In the genomic region with DNA sequence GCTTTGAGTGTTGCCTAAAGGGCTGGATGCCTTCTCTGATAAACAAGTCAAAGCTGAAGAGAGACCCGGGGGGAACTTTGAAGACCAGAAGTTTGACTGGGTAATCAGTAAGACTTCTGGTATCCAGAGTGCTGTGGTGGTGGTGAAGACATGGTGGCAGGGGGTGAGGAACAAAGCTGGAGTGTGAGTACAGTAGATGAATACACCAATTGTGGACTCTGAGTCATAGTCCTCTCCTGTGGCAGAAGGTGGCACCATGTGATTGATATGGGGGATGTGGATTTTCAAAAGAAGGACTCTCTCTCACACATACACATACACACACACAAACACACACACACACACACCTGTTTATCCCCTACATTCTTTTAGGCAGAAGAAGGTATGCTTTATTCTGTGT, we compare ENCODE assay signal across 20 cellular contexts. TPM values are rescaled to one million over a fixed set of nuclear protein-coding genes. Genes with fewer than 3 reads are reported as not detected.
A peak's percentile ranks its signal among the peaks of the same experiment; 100 is the strongest.
DNase-seq lines count a peak whose midpoint lies in the region; ATAC-seq, FAIRE-seq and TF ChIP-seq lines count a peak whose summit lies in the region.
"Had no signal": no experiment of that assay in that cellular context is flagged by ENCODE, and none has a peak within 500 bp of the region (broad histone marks: within the 10 kb centered on the region; RNA-seq: fewer than 3 reads in every experiment).

No MANE protein-coding gene starts in this region.

- DNase-seq in NOMO-1 treated with DMSO at 0.1 percent for 48 hours (lab: John Stamatoyannopoulos, UW; ENCODE audit: unreplicated experiment) (peak; percentile 9), NOMO-1 (lab: John Stamatoyannopoulos, UW; ENCODE audit: unreplicated experiment in 2 of 2) (no peak), GM12892 (ENCODE audit: insufficient read length) (no peak), PC-9 (no peak), osteoblast (ENCODE audit: insufficient read length, low spot score, missing footprints) (peak; percentile 9), sigmoid colon (no peak), UCSD-AML1 (lab: John Stamatoyannopoulos, UW; ENCODE audit: unreplicated experiment) (no peak), heart left ventricle (no peak)
- DNase-seq: 8988T, COR-L47, GF-D8, NCI-H1048, NCI-H1436, NCI-H1930, NCI-H2171, NCI-H526 treated with DMSO at 0.1 percent for 48 hours had no signal

- H3K27ac ChIP-seq in PC-9 (0 out of 2 replicates have a peak overlapping the region, but pooled peaks have one; percentile 69), osteoblast (ENCODE audit: low read depth, low read length) (no peak overlapping the region), sigmoid colon (no peak overlapping the region), heart left ventricle (peak overlapping the region in 2 of 12 donors; percentile 27 to 37)

- intact Hi-C loops in PC-9 (cut with micrococcal nuclease; ENCODE audit: unreplicated experiment), result no loop called here
- intact Hi-C loops in sigmoid colon (cut with DNase I), result no loop called here
- intact Hi-C loops in heart left ventricle (cut with DNase I), result loop anchor here in 1 of 10 donors (5.0 kb wide), 1 partner anchor 82 kb away; no protein-coding TSS in a partner anchor

- peaks cover 11% of the 10 kb centered on the region; the same call in 1 of the 2 replicates for H3F3A ChIP-seq in PC-9 (ENCODE audit: insufficient read depth, low read depth)

- H3K4me2 ChIP-seq in PC-9 (no peak overlapping the region), osteoblast (ENCODE audit: insufficient read depth, low read length) (no peak overlapping the region)

- POLR2A ChIA-PET in PC-9 (lab: Charles Lee; ENCODE audit: unreplicated experiment), result no interaction called here

- no peak for TF ChIP-seq EP300 in sigmoid colon (IDR thresholded peaks at IDR 0.05)

- H2AFZ ChIP-seq in PC-9 (no peak overlapping the region), osteoblast (ENCODE audit: low read length) (no peak overlapping the region)

- TF ChIP-seq POLR2A in GM12892 (IDR thresholded peaks at IDR 0.05; ENCODE audit: low read depth, low read length), result no peak
- TF ChIP-seq POLR2A in sigmoid colon (IDR thresholded peaks at IDR 0.05), result no peak
- TF ChIP-seq POLR2A in heart left ventricle (IDR thresholded peaks at IDR 0.05), result no peak

- H3K79me2 ChIP-seq in PC-9 (ENCODE audit: low read depth) (no peaks in the 10 kb centered on the region), osteoblast (ENCODE audit: insufficient read depth, low read length) (no peaks in the 10 kb centered on the region)

- H3K36me3 ChIP-seq in PC-9 (ENCODE audit: low read depth) (no peaks in the 10 kb centered on the region), osteoblast (ENCODE audit: insufficient read depth, low read length) (no peaks in the 10 kb centered on the region), sigmoid colon (no peaks in the 10 kb centered on the region), heart left ventricle (peaks cover 0 to 27% (median 0%) of the 10 kb centered on the region in 9 donors)
- H3K36me3 ChIP-seq: HAP-1 had no signal

- BruUV-seq in PC-9 (replicated peaks; lab: Mats Ljungman, UMichigan), result no TSS peak

- H3K9me3 ChIP-seq in PC-9 (ENCODE audit: insufficient read depth, low read depth) (no peaks in the 10 kb centered on the region), osteoblast (ENCODE audit: low read depth, low read length) (no peaks in the 10 kb centered on the region), sigmoid colon (peaks cover 0 to 6% (median 0%) of the 10 kb centered on the region in 4 donors), heart left ventricle (no peaks in the 10 kb centered on the region)

- no peaks in the 10 kb centered on the region for H4K20me1 ChIP-seq in PC-9 (ENCODE audit: insufficient read depth)
- no peaks in the 10 kb centered on the region for H4K20me1 ChIP-seq in osteoblast (ENCODE audit: insufficient read depth, low read length)

- WGBS in sigmoid colon, 2 donors, result 93% methylated on average over 1 of the region's 1 CpG
- WGBS in heart left ventricle, 4 donors, result 80 to 93% (median 85%) methylated on average over 1 of the region's 1 CpG

- TF ChIP-seq CTCF in PC-9 (conservative IDR thresholded peaks at IDR 0.05) (no peak), osteoblast (IDR thresholded peaks at IDR 0.05; ENCODE audit: extremely low read depth, low read depth, low read length) (no peak), sigmoid colon (IDR thresholded peaks at IDR 0.05) (no peak), heart left ventricle (IDR thresholded peaks at IDR 0.05) (no peak)

- H3K4me3 ChIP-seq in PC-9 (no peak overlapping the region), osteoblast (ENCODE audit: insufficient read depth, low read length) (no peak overlapping the region), sigmoid colon (no peak overlapping the region), heart left ventricle (no peak overlapping the region)
- H3K4me3 ChIP-seq: HAP-1, K562 had no signal

- ATAC-seq in heart left ventricle, result no peak
- ATAC-seq: K562 had no signal

- H3K4me1 ChIP-seq in PC-9 (replicated peaks; ENCODE audit: insufficient read depth), result peaks cover 21% of the 10 kb centered on the region
- no peaks in the 10 kb centered on the region for H3K4me1 ChIP-seq in osteoblast (ENCODE audit: insufficient read depth, low read length)
- no peaks in the 10 kb centered on the region for H3K4me1 ChIP-seq in sigmoid colon
- peaks cover 0 to 40% (median 0%) of the 10 kb centered on the region in 12 donors for H3K4me1 ChIP-seq in heart left ventricle
- H3K4me1 ChIP-seq: HAP-1 had no signal

- CTCF ChIA-PET in PC-9 (lab: Charles Lee), result no interaction called here

- H3K27me3 ChIP-seq in PC-9 (ENCODE audit: insufficient read depth, low read depth), result no peaks in the 10 kb centered on the region
- no peaks in the 10 kb centered on the region for H3K27me3 ChIP-seq in osteoblast (ENCODE audit: insufficient read depth, low read length)
- no peaks in the 10 kb centered on the region for H3K27me3 ChIP-seq in sigmoid colon
- no peaks in the 10 kb centered on the region for H3K27me3 ChIP-seq in heart left ventricle

- FAIRE-seq in GM12892 (lab: Jason Lieb, UNC), result peak; percentile 70
- FAIRE-seq: GM19239, K562 had no signal

- no peaks in the 10 kb centered on the region for H3K9me2 ChIP-seq in PC-9 (ENCODE audit: insufficient read depth)

RNA-seq across cellular contexts. Expression of a gene that starts 12.3 kb away (rescaled TPM):
- polyA plus RNA-seq in GM12892 (2012; ENCODE audit: missing spikeins), result 0.72 TPM
- total RNA-seq in PC-9 (2021) (not detected in 2 replicates), osteoblast (under 0.01 TPM in 1 of 2 replicates, not detected in the other), sigmoid colon (100 to 1,000 TPM in 2 of 4 donors, 10 to 100 TPM in 2; 64.3 to 115 (median 87.7) TPM), heart left ventricle (100 to 1,000 TPM in 2 of 9 donors, 10 to 100 TPM in 7; 12.4 to 279 (median 30.7) TPM)
- polyA plus RNA-seq in sigmoid colon (100 to 1,000 TPM in 1 of 3 donors, 10 to 100 TPM in 2; 58.9 to 113 (median 80.0) TPM), heart left ventricle (10 to 100 TPM; 11.7 to 23.0 TPM)
- polyA plus RNA-seq: AG04450 had no signal

Comparison
In these comparisons a context has a peak if more than half of its experiments do, and no peak if none do; other contexts are left out.
1. DNase-seq: peak in NOMO-1 treated with DMSO at 0.1 percent for 48 hours (single experiment) and osteoblast (single experiment); none in NOMO-1 (0 of 2), GM12892 (single experiment), PC-9 (0 of 2), sigmoid colon (single experiment), UCSD-AML1 (single experiment) and heart left ventricle (0 of 5).
2. RNA of a gene that starts 12.3 kb away (total RNA-seq): 64.3 to 115 TPM in sigmoid colon and 12.4 to 279 TPM in heart left ventricle; not detected in PC-9 and under 0.01 TPM in osteoblast; every median in the first group is over 10 times any median in the second.